10 cellular contexts compared by ENCODE assay signal in the genomic region with DNA sequence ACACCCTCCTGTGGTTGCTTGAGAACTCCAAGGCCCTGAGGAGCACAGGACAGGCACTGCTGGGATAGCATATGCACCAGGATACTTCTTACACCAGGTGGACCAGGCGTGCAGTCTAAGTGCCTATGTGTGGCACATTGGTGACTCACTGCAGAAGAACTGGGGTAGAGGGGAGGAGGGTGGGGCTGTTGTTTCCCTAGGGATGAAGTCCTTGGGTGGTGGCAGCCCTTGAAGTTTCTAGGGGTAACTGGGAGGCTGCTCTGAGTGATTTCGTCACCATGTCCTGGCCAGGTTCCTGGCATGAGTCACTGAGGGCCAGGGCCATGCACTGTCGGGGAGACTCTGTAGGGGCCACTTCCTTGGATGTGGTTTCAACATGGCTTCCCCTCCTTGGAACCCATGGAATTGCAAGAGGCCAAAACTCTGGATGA. TPM values are rescaled to one million over a fixed set of nuclear protein-coding genes. Genes with fewer than 3 reads are reported as not detected.
DNase-seq lines count a peak whose midpoint lies in the region; ATAC-seq and TF ChIP-seq lines count a peak whose summit lies in the region.
"Had no signal": no experiment of that assay in that cellular context is flagged by ENCODE, and none has a peak within 500 bp of the region (broad histone marks: within the 10 kb centered on the region; RNA-seq: fewer than 3 reads in every experiment).

No MANE protein-coding gene starts in this region.

- no peak for TF ChIP-seq CTCF in brain microvascular endothelial cell (IDR thresholded peaks at IDR 0.05; ENCODE audit: low read depth, low read length, missing control alignments)
- no peak for TF ChIP-seq CTCF in right atrium auricular region (IDR thresholded peaks at IDR 0.05)
- peak in 3 of 6 experiments; percentile 4 to 26 (median 7) for TF ChIP-seq CTCF in upper lobe of left lung (IDR thresholded peaks at IDR 0.05)

- H3K27me3 ChIP-seq in brain microvascular endothelial cell (replicated peaks) (no peaks in the 10 kb centered on the region), right atrium auricular region (no peaks in the 10 kb centered on the region), upper lobe of left lung (no peaks in the 10 kb centered on the region)

- in situ Hi-C loops in brain microvascular endothelial cell (cut with HindIII; ENCODE audit: low pct_ligation_motif_present, low sequenced_read_pairs), result no loop called here

- H3K4me1 ChIP-seq in right atrium auricular region, result peaks cover 0 to 57% of the 10 kb centered on the region in 2 donors
- H3K4me1 ChIP-seq in upper lobe of left lung, result peaks cover 19 to 30% (median 23%) of the 10 kb centered on the region in 4 donors

- no peaks in the 10 kb centered on the region for H3K36me3 ChIP-seq in brain microvascular endothelial cell (replicated peaks)
- peaks cover 45% of the 10 kb centered on the region for H3K36me3 ChIP-seq in right atrium auricular region
- peaks cover 0 to 18% (median 2%) of the 10 kb centered on the region in 4 donors for H3K36me3 ChIP-seq in upper lobe of left lung

- TF ChIP-seq POLR2A in upper lobe of left lung (IDR thresholded peaks at IDR 0.05), result no peak

- TF ChIP-seq EP300 in upper lobe of left lung (IDR thresholded peaks at IDR 0.05), result peak in 1 of 4 donors; percentile 42

- H3K4me3 ChIP-seq in brain microvascular endothelial cell (ENCODE audit: low read depth, low read length), result no peak overlapping the region
- no peak overlapping the region for H3K4me3 ChIP-seq in right atrium auricular region
- H3K4me3 ChIP-seq in upper lobe of left lung, result no peak overlapping the region

- no peaks in the 10 kb centered on the region for H3K9me3 ChIP-seq in right atrium auricular region
- no peaks in the 10 kb centered on the region for H3K9me3 ChIP-seq in upper lobe of left lung

- WGBS in upper lobe of left lung, 2 donors, result 57 to 61% methylated on average over 2 to 3 of the region's 3 CpGs

- DNase-seq in HT1080 (ENCODE audit: low read depth), result peak; percentile 93
- DNase-seq in brain microvascular endothelial cell, result peak; percentile 48
- DNase-seq in right atrium auricular region (ENCODE audit: low spot score), result peak; percentile 80
- DNase-seq in upper lobe of left lung, result peak in 1 of 2 donors; percentile 93
- no peak for DNase-seq in DMS 273 treated with DMSO at 0.1 percent for 48 hours (lab: John Stamatoyannopoulos, UW)
- no peak for DNase-seq in T-helper 9 cell
- no peak for DNase-seq in activated CD4-positive, alpha-beta T cell treated with anti-CD3 and anti-CD28 coated beads, Interleukin-2, amount 50 U/mL, for 4 hours
- DNase-seq: activated CD4-positive, alpha-beta T cell treated with anti-CD3 and anti-CD28 coated beads for 48 hours had no signal

- H3K27ac ChIP-seq in brain microvascular endothelial cell (no peak overlapping the region), right atrium auricular region (peak overlapping the region; percentile 91 to 93), upper lobe of left lung (peak overlapping the region; percentile 28 to 80 (median 52))

- ATAC-seq in upper lobe of left lung (ENCODE audit: low FRiP score in 2 of 2) (peak; percentile 62 to 90), HG03159 (IDR thresholded peaks at IDR 0.05; ENCODE audit: unreplicated experiment) (no peak)

RNA-seq across cellular contexts. Expression of gene MYZAP, which starts 15.9 kb away (rescaled TPM):
- total RNA-seq in HT1080 (2014; rRNA removed; shearing (Covaris generic)), result 1.8 and 2.1 TPM in 2 replicates
- 2.3 and 4.0 TPM in 2 replicates for polyA plus RNA-seq in HT1080 (2015; cell fraction: cytosol; rRNA removed)
- polyA plus RNA-seq in HT1080 (2015; cell fraction: nucleus; rRNA removed), result 1.8 and 2.1 TPM in 2 replicates
- total RNA-seq in right atrium auricular region (100 to 1,000 TPM; 305 to 491 TPM), upper lobe of left lung (10 to 100 TPM; 22.0 to 54.3 (median 30.4) TPM)
- polyA plus RNA-seq: neural cell had no signal

Comparison
In these comparisons a context has a peak if more than half of its experiments do, and no peak if none do; other contexts are left out.
1. DNase-seq: peak in HT1080 (single experiment), brain microvascular endothelial cell (single experiment) and right atrium auricular region (single experiment); none in DMS 273 treated with DMSO at 0.1 percent for 48 hours (single experiment), T-helper 9 cell (single experiment) and activated CD4-positive, alpha-beta T cell treated with anti-CD3 and anti-CD28 coated beads, Interleukin-2, amount 50 U/mL, for 4 hours (0 of 2).